Comparison of ENCODE assay signal across 13 cellular contexts in genomic region chr12:104788848-104789271, GRCh38.
DNase-seq lines count a peak whose midpoint lies in the region; ATAC-seq and TF ChIP-seq lines count a peak whose summit lies in the region.
"Had no signal": no experiment of that assay in that cellular context is flagged by ENCODE, and none has a peak within 500 bp of the region (broad histone marks: within the 10 kb centered on the region; RNA-seq: fewer than 3 reads in every experiment).

No MANE protein-coding gene starts in this region.

- H3K4ac ChIP-seq in mesenchymal stem cell (ENCODE audit: low read depth in 1 of 2, low read length in 2 of 2): no peak overlapping the region

- no peak overlapping the region for H3K9ac ChIP-seq in mesenchymal stem cell (ENCODE audit: low read length)

- no peaks in the 10 kb centered on the region for H3K36me3 Mint-ChIP-seq in WTC11
- H3K36me3 Mint-ChIP-seq: activated naive CD4-positive, alpha-beta T cell treated with anti-CD3 and anti-CD28 coated beads, Interleukin-2, amount 50 U/mL, for 24 hours had no signal

- H3K36me3 ChIP-seq in mesenchymal stem cell (ENCODE audit: control insufficient read depth in 1 of 2, insufficient read depth in 2 of 2, low read depth in 1 of 2, low read length in 2 of 2): no peaks in the 10 kb centered on the region
- H3K36me3 ChIP-seq: thoracic aorta had no signal

- POLR2A ChIA-PET in WTC11 (lab: Charles Lee): interaction anchor here (0.7 to 0.8 kb wide), 2 partner anchors 101 to 543 kb away, joined by 3 to 10 read pairs; no protein-coding TSS in a partner anchor

- H3K4me2 ChIP-seq in mesenchymal stem cell (ENCODE audit: low read length, poor library complexity, severe bottlenecking): no peak overlapping the region

- no peak overlapping the region for H2AK5ac ChIP-seq in mesenchymal stem cell (ENCODE audit: low read length, severe bottlenecking)

- H3K4me1 Mint-ChIP-seq in WTC11: peaks cover 35% of the 10 kb centered on the region

- H2BK5ac ChIP-seq in mesenchymal stem cell (ENCODE audit: low read depth, low read length, poor library complexity, severe bottlenecking): no peak overlapping the region

- CTCF ChIA-PET in WTC11 (lab: Charles Lee): interaction anchor here (1.0 to 2.6 kb wide), 4 partner anchors 12 to 39 kb away, joined by 3 to 18 read pairs (median 4); no protein-coding TSS in a partner anchor

- H3K14ac ChIP-seq in mesenchymal stem cell (ENCODE audit: low read length in 2 of 2): no peak overlapping the region

- no peak for TF ChIP-seq CTCF in WTC11 (IDR thresholded peaks at IDR 0.05)

- peaks cover 7% of the 10 kb centered on the region for H3K27me3 Mint-ChIP-seq in WTC11 (ENCODE audit: low read depth)
- H3K27me3 Mint-ChIP-seq: activated naive CD4-positive, alpha-beta T cell treated with anti-CD3 and anti-CD28 coated beads, Interleukin-2, amount 50 U/mL, for 24 hours had no signal

- H4K8ac ChIP-seq in mesenchymal stem cell (ENCODE audit: low read length): peak overlapping the region; percentile 79

- no peak overlapping the region for H2AFZ ChIP-seq in mesenchymal stem cell (ENCODE audit: low read depth, low read length)

- no peak overlapping the region for H3K23ac ChIP-seq in mesenchymal stem cell (ENCODE audit: low read length in 2 of 2)

- peak overlapping the region in 1 of 2 experiments; percentile 53 for H3K18ac ChIP-seq in mesenchymal stem cell (ENCODE audit: low read depth in 1 of 2, low read length in 2 of 2)

- DNase-seq in DMS53 treated with DMSO at 0.1 percent for 48 hours (lab: John Stamatoyannopoulos, UW; ENCODE audit: unreplicated experiment) (peak; percentile 16), M059J (ENCODE audit: low read depth) (peak; percentile 3), WTC11 (ENCODE audit: low spot score) (peak; percentile 53), mesenchymal stem cell (no peak), NCI-H146 (lab: John Stamatoyannopoulos, UW) (no peak)
- DNase-seq in stimulated activated CD4-positive, alpha-beta T cell treated with anti-CD3 and anti-CD28 coated beads, Interleukin-15, amount 100 ng/mL, for 24 hours: no peak
- DNase-seq: COR-L47, mammary epithelial cell, RPMI8226, T-helper 9 cell had no signal

- peaks cover 14% of the 10 kb centered on the region for H3K9me3 Mint-ChIP-seq in WTC11
- H3K9me3 Mint-ChIP-seq: activated naive CD4-positive, alpha-beta T cell treated with anti-CD3 and anti-CD28 coated beads, Interleukin-2, amount 50 U/mL, for 24 hours had no signal

- no peak overlapping the region for H2BK15ac ChIP-seq in mesenchymal stem cell (ENCODE audit: low read depth, poor library complexity, severe bottlenecking)

- H3K79me1 ChIP-seq in mesenchymal stem cell (replicated peaks; ENCODE audit: low read length, poor library complexity, severe bottlenecking): no peaks in the 10 kb centered on the region

- no peak overlapping the region for H2BK120ac ChIP-seq in mesenchymal stem cell (ENCODE audit: low read depth, low read length)

- H3K4me3 ChIP-seq in mesenchymal stem cell (ENCODE audit: insufficient read depth in 1 of 2, low read depth in 1 of 2, low read length in 2 of 2): no peak overlapping the region
- H3K4me3 ChIP-seq: thoracic aorta had no signal

- no peak overlapping the region for H4K91ac ChIP-seq in mesenchymal stem cell (ENCODE audit: low read length)

- peak overlapping the region; percentile 75; the same call in 1 of the 2 replicates for H3K27ac Mint-ChIP-seq in WTC11
- H3K27ac Mint-ChIP-seq: activated naive CD4-positive, alpha-beta T cell treated with anti-CD3 and anti-CD28 coated beads, Interleukin-2, amount 50 U/mL, for 24 hours had no signal

- H3K4me3 Mint-ChIP-seq in WTC11: no peak overlapping the region
- H3K4me3 Mint-ChIP-seq: activated naive CD4-positive, alpha-beta T cell treated with anti-CD3 and anti-CD28 coated beads, Interleukin-2, amount 50 U/mL, for 24 hours had no signal

- peaks cover 0 to 4% of the 10 kb centered on the region in 2 experiments for H3K27me3 ChIP-seq in mesenchymal stem cell (ENCODE audit: control insufficient read depth in 1 of 2, insufficient read depth in 1 of 2, low read length in 2 of 2)

- H3K9me3 ChIP-seq in mesenchymal stem cell (ENCODE audit: control insufficient read depth, low read length): no peaks in the 10 kb centered on the region
- H3K9me3 ChIP-seq: thoracic aorta had no signal

- H3K4me1 ChIP-seq in mesenchymal stem cell (ENCODE audit: control insufficient read depth, insufficient read depth, low read depth, low read length): peaks cover 7% of the 10 kb centered on the region

- no peak overlapping the region for H2BK12ac ChIP-seq in mesenchymal stem cell (ENCODE audit: low read length in 2 of 2)

- ATAC-seq in WTC11 (peak; percentile 96), GM21528 (IDR thresholded peaks at IDR 0.05; ENCODE audit: low FRiP score, unreplicated experiment) (no peak)

- H3K27ac ChIP-seq in mesenchymal stem cell (ENCODE audit: low read length, poor library complexity, severe bottlenecking): no peak overlapping the region
- H3K27ac ChIP-seq: thoracic aorta had no signal

TF ChIP-seq in WTC11, 78 proteins besides CTCF, POLR2A, EP300 and RAD21:
- TF ChIP-seq USF1 (CRISPR knock-in tag; IDR thresholded peaks at IDR 0.05): peak; percentile 66
- TF ChIP-seq GRHL2 (CRISPR knock-in tag; IDR thresholded peaks at IDR 0.05; ENCODE audit: insufficient replicate concordance, severe bottlenecking): no peak
- TF ChIP-seq FOXP4 (CRISPR knock-in tag; IDR thresholded peaks at IDR 0.05): no peak
- TF ChIP-seq KAT7 (CRISPR knock-in tag; IDR thresholded peaks at IDR 0.05; ENCODE audit: borderline replicate concordance): no peak
- no peak for TF ChIP-seq AFF4 (CRISPR knock-in tag; IDR thresholded peaks at IDR 0.05; ENCODE audit: borderline replicate concordance)
- TF ChIP-seq USF2 (CRISPR knock-in tag; IDR thresholded peaks at IDR 0.05): peak; percentile 63
- TF ChIP-seq MAX (CRISPR knock-in tag; IDR thresholded peaks at IDR 0.05): no peak
- no peak for TF ChIP-seq CREM (CRISPR knock-in tag; IDR thresholded peaks at IDR 0.05)

Comparison
In these comparisons a context has a peak if more than half of its experiments do, and no peak if none do; other contexts are left out.
1. DNase-seq: peak in DMS53 treated with DMSO at 0.1 percent for 48 hours (single experiment), M059J (single experiment) and WTC11 (single experiment); none in mesenchymal stem cell (single experiment), stimulated activated CD4-positive, alpha-beta T cell treated with anti-CD3 and anti-CD28 coated beads, Interleukin-15, amount 100 ng/mL, for 24 hours (single experiment) and NCI-H146 (single experiment).